19 cellular contexts compared by ENCODE assay signal in genomic region chr1:204402391-204402790, GRCh38.
"Had no signal": no experiment of that assay in that cellular context is flagged by ENCODE, and none has a peak within 500 bp of the region (broad histone marks: within the 10 kb centered on the region; RNA-seq: fewer than 3 reads in every experiment).

No MANE protein-coding gene starts in this region.

- ATAC-seq: body of pancreas; gastroesophageal sphincter; natural killer cell treated with Interleukin-12 subunit alpha and Interleukin-12 subunit beta and Interleukin-15 and Interleukin-18, amount 100 ng/mL, for 72 hours; pancreas; right cardiac atrium; stimulated activated memory B cell treated with anti-CD40 and anti-IgM and Interleukin-4, amounts not matched to agents 10 μg/mL and 1 μg/mL and 100 μg/mL, for 72 hours had no signal

- DNase-seq: activated CD4-positive, alpha-beta T cell treated with anti-CD3 and anti-CD28 coated beads for 48 hours; activated CD4-positive, CD25-positive, alpha-beta regulatory T cell; activated T-cell treated with anti-CD3 and anti-CD28 coated beads for 4 hours; anterior cingulate cortex; body of pancreas; hypothalamus; left ventricle myocardium inferior; pancreas; right cardiac atrium; stimulated activated CD4-positive, alpha-beta T cell treated with anti-CD3 and anti-CD28 coated beads, Interleukin-2, amount 100 ng/mL, for 24 hours; T1000; trophoblast cell; uterus had no signal

- H3K4me3 ChIP-seq: body of pancreas, cardiac muscle cell, gastroesophageal sphincter, left ventricle myocardium inferior, pancreas, uterus had no signal

- H3K27me3 Mint-ChIP-seq: natural killer cell treated with Interleukin-12 subunit alpha and Interleukin-12 subunit beta and Interleukin-15 and Interleukin-18, amount 100 ng/mL, for 72 hours; stimulated activated memory B cell treated with anti-CD40 and anti-IgM and Interleukin-4, amounts not matched to agents 10 μg/mL and 1 μg/mL and 100 μg/mL, for 72 hours had no signal

- FAIRE-seq: pancreas had no signal

- H3K27me3 ChIP-seq: body of pancreas, cardiac muscle cell, gastroesophageal sphincter, pancreas, uterus had no signal

- H3K4me3 Mint-ChIP-seq: mesothelial cell of epicardium; natural killer cell treated with Interleukin-12 subunit alpha and Interleukin-12 subunit beta and Interleukin-15 and Interleukin-18, amount 100 ng/mL, for 72 hours; stimulated activated memory B cell treated with anti-CD40 and anti-IgM and Interleukin-4, amounts not matched to agents 10 μg/mL and 1 μg/mL and 100 μg/mL, for 72 hours had no signal

- H3K27ac Mint-ChIP-seq: mesothelial cell of epicardium; natural killer cell treated with Interleukin-12 subunit alpha and Interleukin-12 subunit beta and Interleukin-15 and Interleukin-18, amount 100 ng/mL, for 72 hours; stimulated activated memory B cell treated with anti-CD40 and anti-IgM and Interleukin-4, amounts not matched to agents 10 μg/mL and 1 μg/mL and 100 μg/mL, for 72 hours had no signal

- H3K27ac ChIP-seq: body of pancreas, cardiac muscle cell, epithelial cell of prostate, left ventricle myocardium inferior, pancreas, uterus had no signal

- H3K4me1 ChIP-seq: uterus had no signal

- H3K36me3 ChIP-seq: uterus had no signal

- H3K9me3 Mint-ChIP-seq: mesothelial cell of epicardium; natural killer cell treated with Interleukin-12 subunit alpha and Interleukin-12 subunit beta and Interleukin-15 and Interleukin-18, amount 100 ng/mL, for 72 hours; stimulated activated memory B cell treated with anti-CD40 and anti-IgM and Interleukin-4, amounts not matched to agents 10 μg/mL and 1 μg/mL and 100 μg/mL, for 72 hours had no signal

- H3K9me3 ChIP-seq: body of pancreas, gastroesophageal sphincter, left ventricle myocardium inferior, pancreas, uterus had no signal
